In the genomic region with DNA sequence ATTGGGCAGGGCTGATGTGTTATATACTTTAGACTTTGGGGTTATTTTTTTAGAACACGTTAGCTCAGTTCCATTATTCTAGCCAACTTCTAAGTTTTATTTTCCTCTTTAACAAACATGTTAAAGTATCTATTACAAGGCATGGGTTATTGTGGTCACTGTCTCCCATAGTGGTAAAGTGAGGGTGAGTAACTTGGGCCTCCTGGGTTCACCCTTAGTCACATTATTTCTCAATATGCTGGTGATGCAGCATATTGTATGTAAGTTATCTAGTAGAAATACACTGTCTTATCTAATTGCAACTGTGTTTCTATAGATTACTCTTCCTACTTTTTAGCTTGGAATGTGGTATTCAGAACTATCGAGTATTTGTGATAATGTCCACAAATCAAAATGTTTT, we compare ENCODE assay signal across 16 cellular contexts.
A peak's percentile ranks its signal among the peaks of the same experiment; 100 is the strongest.
DNase-seq lines count a peak whose midpoint lies in the region; ATAC-seq, FAIRE-seq and TF ChIP-seq lines count a peak whose summit lies in the region.
"Had no signal": no experiment of that assay in that cellular context is flagged by ENCODE, and none has a peak within 500 bp of the region (broad histone marks: within the 10 kb centered on the region; RNA-seq: fewer than 3 reads in every experiment).

No MANE protein-coding gene starts in this region.

- TF ChIP-seq POLR2A in HepG2 (IDR thresholded peaks at IDR 0.05; ENCODE audit: insufficient read depth in 1 of 2, low read depth in 2 of 2, low read length in 2 of 2), result no peak

- H3K4me2 ChIP-seq in smooth muscle cell, result peak overlapping the region; percentile 15
- H3K4me2 ChIP-seq in HepG2 (ENCODE audit: low read depth, low read length), result no peak overlapping the region
- H3K4me2 ChIP-seq: GM23338, PC-9 had no signal

- H3K36me3 ChIP-seq in smooth muscle cell (ENCODE audit: low read depth) (no peaks in the 10 kb centered on the region), HepG2 (replicated peaks in 1 of 2; ENCODE audit: control insufficient read depth in 1 of 2, insufficient read depth in 2 of 2, low read length in 2 of 2) (no peaks in the 10 kb centered on the region)
- H3K36me3 ChIP-seq: right lobe of liver had no signal

- no peaks in the 10 kb centered on the region for H3F3A ChIP-seq in smooth muscle cell (ENCODE audit: low read depth)

- no peak overlapping the region for H3K9ac ChIP-seq in smooth muscle cell (ENCODE audit: low read depth)
- no peak overlapping the region for H3K9ac ChIP-seq in HepG2 (ENCODE audit: insufficient read depth, low read depth, low read length)

- H4K20me1 ChIP-seq in smooth muscle cell (ENCODE audit: low read depth) (peaks cover 14% of the 10 kb centered on the region), HepG2 (ENCODE audit: insufficient read depth, low read length) (no peaks in the 10 kb centered on the region)

- POLR2A ChIA-PET in HepG2 (lab: Yijun Ruan, JAX), result no interaction called here

- no peaks in the 10 kb centered on the region for H3K27me3 ChIP-seq in smooth muscle cell (ENCODE audit: low read depth)
- no peaks in the 10 kb centered on the region for H3K27me3 ChIP-seq in HepG2 (ENCODE audit: control insufficient read depth in 1 of 2, insufficient read depth in 2 of 2, low read length in 2 of 2)
- H3K27me3 ChIP-seq: right lobe of liver had no signal

- peak overlapping the region; percentile 17 for H3K27ac ChIP-seq in smooth muscle cell (ENCODE audit: low read depth)
- no peak overlapping the region for H3K27ac ChIP-seq in HepG2 (ENCODE audit: extremely low read length, insufficient read depth, low read length)
- H3K27ac ChIP-seq: PC-9, right lobe of liver had no signal

- H3K79me2 ChIP-seq in smooth muscle cell (ENCODE audit: low read depth) (no peaks in the 10 kb centered on the region), HepG2 (ENCODE audit: insufficient read depth, low read length) (no peaks in the 10 kb centered on the region)

- CTCF ChIA-PET in HepG2 (lab: Yijun Ruan, JAX; ENCODE audit: low intra/inter-chr PET ratio, low total read pairs), result no interaction called here

- in situ Hi-C loops in HepG2 (cut with HindIII; ENCODE audit: extremely low pct_ligation_motif_present, low pct_unique_long_range_greater_than_20kb), result loop anchor here (25.0 kb wide), 1 partner anchor 517 kb away; no protein-coding TSS in a partner anchor

- no peaks in the 10 kb centered on the region for H3K9me3 ChIP-seq in smooth muscle cell (replicated peaks; ENCODE audit: low read depth)
- H3K9me3 ChIP-seq in HepG2 (ENCODE audit: low read length), result no peaks in the 10 kb centered on the region
- H3K9me3 ChIP-seq: right lobe of liver had no signal

- no peak for TF ChIP-seq RAD21 in HepG2 (CRISPR knock-in tag; IDR thresholded peaks at IDR 0.05)

- DNase-seq in H4 (ENCODE audit: low spot score) (peak; percentile 69), RPMI7951 (ENCODE audit: low read depth) (peak; percentile 57), fibroblast of mammary gland (ENCODE audit: low read depth) (peak; percentile 96), smooth muscle cell (lab: John Stamatoyannopoulos, UW; ENCODE audit: unreplicated experiment) (no peak), HepG2 (ENCODE audit: low spot score) (no peak), RCC 7860 (ENCODE audit: low spot score) (no peak)
- DNase-seq: activated CD4-positive, alpha-beta T cell treated with anti-CD3 and anti-CD28 coated beads, Interleukin-2, amount 10 ng/mL, durations not matched to agents 7 days and 5 days; caudate nucleus; immature natural killer cell; natural killer cell; right lobe of liver; T-helper 17 cell had no signal

- intact Hi-C loops in HepG2 (cut with micrococcal nuclease; ENCODE audit: unreplicated experiment), result no loop called here

- TF ChIP-seq CTCF in fibroblast of mammary gland (conservative IDR thresholded peaks at IDR 0.05; ENCODE audit: control insufficient read depth, insufficient read depth, low read depth, low read length), result no peak
- no peak for TF ChIP-seq CTCF in smooth muscle cell (IDR thresholded peaks at IDR 0.05; ENCODE audit: borderline replicate concordance, insufficient read depth, poor library complexity, severe bottlenecking)
- TF ChIP-seq CTCF in HepG2 (CRISPR knock-in tag; IDR thresholded peaks at IDR 0.05), result no peak

- H3K4me3 ChIP-seq in fibroblast of mammary gland (ENCODE audit: control insufficient read depth, low read depth, low read length), result no peak overlapping the region
- H3K4me3 ChIP-seq in smooth muscle cell, result no peak overlapping the region
- no peak overlapping the region for H3K4me3 ChIP-seq in HepG2 (replicated peaks in 1 of 3; ENCODE audit: insufficient read depth in 1 of 3, low read depth in 2 of 3, low read length in 3 of 3)
- H3K4me3 ChIP-seq: GM23338, PC-9, right lobe of liver had no signal

- FAIRE-seq in HepG2 (lab: Jason Lieb, UNC), result no peak
- no peak for FAIRE-seq in RCC 7860 (lab: Jason Lieb, UNC)

- peaks cover 10% of the 10 kb centered on the region for H3K4me1 ChIP-seq in smooth muscle cell (ENCODE audit: low read depth)
- H3K4me1 ChIP-seq in HepG2 (ENCODE audit: insufficient read depth, low read length), result peaks cover 21% of the 10 kb centered on the region
- H3K4me1 ChIP-seq: right lobe of liver had no signal

- H2AFZ ChIP-seq in smooth muscle cell (ENCODE audit: low read depth) (no peak overlapping the region), HepG2 (ENCODE audit: low read length) (no peak overlapping the region)
- H2AFZ ChIP-seq: GM23338, PC-9 had no signal

- no peak for TF ChIP-seq EP300 in HepG2 (IDR thresholded peaks at IDR 0.05; ENCODE audit: low read depth in 2 of 2, low read length in 2 of 2)
- TF ChIP-seq EP300 in HepG2 (CRISPR knock-in tag; IDR thresholded peaks at IDR 0.05; ENCODE audit: borderline replicate concordance), result no peak

- ATAC-seq in HG02973 (IDR thresholded peaks at IDR 0.05; ENCODE audit: unreplicated experiment) (no peak), HepG2 (no peak)
- ATAC-seq: esophagus mucosa, GM23338, right lobe of liver, T-helper 17 cell had no signal

- WGBS in smooth muscle cell (ENCODE audit: low lambda C conversion rate), result 63% methylated on average over 2 of the region's 2 CpGs
- 90% methylated on average over 2 of the region's 2 CpGs for WGBS in HepG2 (ENCODE audit: low lambda C conversion rate)

- BruUV-seq in HepG2 (replicated peaks; lab: Mats Ljungman, UMichigan), result no TSS peak

TF ChIP-seq in HepG2, 621 proteins besides CTCF, POLR2A, EP300 and RAD21:
- TF ChIP-seq ZNF430 (CRISPR knock-in tag; IDR thresholded peaks at IDR 0.05) (no peak), PHF8 (CRISPR knock-in tag; IDR thresholded peaks at IDR 0.05) (no peak)
- TF ChIP-seq, protein P1, sequence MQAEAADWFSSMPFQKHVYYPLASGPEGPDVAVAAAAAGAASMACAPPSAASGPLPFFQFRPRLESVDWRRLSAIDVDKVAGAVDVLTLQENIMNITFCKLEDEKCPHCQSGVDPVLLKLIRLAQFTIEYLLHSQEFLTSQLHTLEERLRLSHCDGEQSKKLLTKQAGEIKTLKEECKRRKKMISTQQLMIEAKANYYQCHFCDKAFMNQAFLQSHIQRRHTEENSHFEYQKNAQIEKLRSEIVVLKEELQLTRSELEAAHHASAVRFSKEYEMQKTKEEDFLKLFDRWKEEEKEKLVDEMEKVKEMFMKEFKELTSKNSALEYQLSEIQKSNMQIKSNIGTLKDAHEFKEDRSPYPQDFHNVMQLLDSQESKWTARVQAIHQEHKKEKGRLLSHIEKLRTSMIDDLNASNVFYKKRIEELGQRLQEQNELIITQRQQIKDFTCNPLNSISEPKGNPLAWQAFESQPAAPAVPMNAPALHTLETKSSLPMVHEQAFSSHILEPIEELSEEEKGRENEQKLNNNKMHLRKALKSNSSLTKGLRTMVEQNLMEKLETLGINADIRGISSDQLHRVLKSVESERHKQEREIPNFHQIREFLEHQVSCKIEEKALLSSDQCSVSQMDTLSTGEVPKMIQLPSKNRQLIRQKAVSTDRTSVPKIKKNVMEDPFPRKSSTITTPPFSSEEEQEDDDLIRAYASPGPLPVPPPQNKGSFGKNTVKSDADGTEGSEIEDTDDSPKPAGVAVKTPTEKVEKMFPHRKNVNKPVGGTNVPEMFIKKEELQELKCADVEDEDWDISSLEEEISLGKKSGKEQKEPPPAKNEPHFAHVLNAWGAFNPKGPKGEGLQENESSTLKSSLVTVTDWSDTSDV (CRISPR knock-in tag; IDR thresholded peaks at IDR 0.05), result no peak
- TF ChIP-seq, protein P2, sequence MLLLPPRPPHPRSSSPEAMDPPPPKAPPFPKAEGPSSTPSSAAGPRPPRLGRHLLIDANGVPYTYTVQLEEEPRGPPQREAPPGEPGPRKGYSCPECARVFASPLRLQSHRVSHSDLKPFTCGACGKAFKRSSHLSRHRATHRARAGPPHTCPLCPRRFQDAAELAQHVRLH (CRISPR knock-in tag; IDR thresholded peaks at IDR 0.05; ENCODE audit: borderline replicate concordance, low read depth), result no peak

Comparison
In these comparisons a context has a peak if more than half of its experiments do, and no peak if none do; other contexts are left out.
1. DNase-seq: peak in H4 (single experiment), RPMI7951 (single experiment) and fibroblast of mammary gland (single experiment); none in smooth muscle cell (single experiment), HepG2 (single experiment) and RCC 7860 (single experiment).